ENCODE assay signal across 31 cellular contexts in the genomic region with DNA sequence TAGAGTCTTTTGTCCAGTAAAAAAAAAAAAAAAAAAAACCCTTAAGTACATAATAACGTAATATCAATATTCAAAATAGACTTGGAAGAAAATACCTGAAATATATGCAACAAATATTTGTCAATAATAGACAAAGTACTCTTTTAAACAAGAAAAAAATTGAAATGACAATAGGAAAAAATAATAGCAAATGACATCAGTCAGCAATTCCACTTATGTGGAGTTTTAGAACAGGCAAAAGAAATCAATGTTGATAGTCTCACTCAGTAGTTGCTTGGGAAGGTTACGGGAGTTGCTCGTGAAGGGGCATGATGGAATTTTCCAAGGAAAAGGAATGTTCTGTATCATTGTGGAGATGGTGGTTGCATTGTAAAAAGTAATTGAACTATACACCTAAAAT.
"Had no signal": no experiment of that assay in that cellular context is flagged by ENCODE, and none has a peak within 500 bp of the region (broad histone marks: within the 10 kb centered on the region; RNA-seq: fewer than 3 reads in every experiment).

No MANE protein-coding gene starts in this region.

- H3K9ac ChIP-seq: parathyroid adenoma had no signal

- H3K27me3 Mint-ChIP-seq: activated CD8-positive, alpha-beta memory T cell treated with anti-CD3 and anti-CD28 coated beads, Interleukin-2, amount 10 ng/mL, durations not matched to agents 7 days and 5 days; activated naive CD4-positive, alpha-beta T cell treated with anti-CD3 and anti-CD28 coated beads, Interleukin-2, amount 50 U/mL, for 24 hours; activated naive CD8-positive, alpha-beta T cell treated with anti-CD3 and anti-CD28 coated beads, Interleukin-2, amount 50 U/mL, for 24 hours; effector memory CD8-positive, alpha-beta T cell; naive thymus-derived CD4-positive, alpha-beta T cell had no signal

- H3K9me3 ChIP-seq: gastroesophageal sphincter, psoas muscle, transverse colon, uterus had no signal

- H3K27ac ChIP-seq: hepatocyte, parathyroid adenoma, psoas muscle, transverse colon had no signal

- H3K4me3 ChIP-seq: gastroesophageal sphincter, hepatocyte, psoas muscle, smooth muscle cell, transverse colon, uterus had no signal

- ATAC-seq: activated CD8-positive, alpha-beta memory T cell treated with anti-CD3 and anti-CD28 coated beads, Interleukin-2, amount 10 ng/mL, durations not matched to agents 7 days and 5 days; activated CD8-positive, alpha-beta T cell treated with anti-CD3 and anti-CD28 coated beads, Interleukin-2, amount 10 ng/mL, durations not matched to agents 7 days and 5 days; activated naive CD8-positive, alpha-beta T cell treated with anti-CD3 and anti-CD28 coated beads, Interleukin-2, amount 50 U/mL, for 24 hours; effector memory CD8-positive, alpha-beta T cell; gastroesophageal sphincter; left cardiac atrium; left ventricle myocardium superior; naive thymus-derived CD4-positive, alpha-beta T cell; psoas muscle had no signal

- FAIRE-seq: endothelial cell of umbilical vein had no signal

- H2AFZ ChIP-seq: hepatocyte, parathyroid adenoma had no signal

- H3K9me3 Mint-ChIP-seq: activated naive CD4-positive, alpha-beta T cell treated with anti-CD3 and anti-CD28 coated beads, Interleukin-2, amount 50 U/mL, for 24 hours; activated naive CD8-positive, alpha-beta T cell treated with anti-CD3 and anti-CD28 coated beads, Interleukin-2, amount 50 U/mL, for 24 hours; effector memory CD8-positive, alpha-beta T cell; neural crest cell; T-helper 1 cell treated with Interleukin-12 subunit alpha and Interleukin-12 subunit beta and Interleukin-4 antibody, amounts not matched to agents 30 μg/mL and 1 μg/mL, for 36 hours had no signal

- H3K4me3 Mint-ChIP-seq: activated CD8-positive, alpha-beta memory T cell treated with anti-CD3 and anti-CD28 coated beads, Interleukin-2, amount 10 ng/mL, durations not matched to agents 7 days and 5 days; activated CD8-positive, alpha-beta T cell treated with anti-CD3 and anti-CD28 coated beads, Interleukin-2, amount 10 ng/mL, durations not matched to agents 7 days and 5 days; activated naive CD4-positive, alpha-beta T cell treated with anti-CD3 and anti-CD28 coated beads, Interleukin-2, amount 50 U/mL, for 24 hours; activated naive CD8-positive, alpha-beta T cell treated with anti-CD3 and anti-CD28 coated beads, Interleukin-2, amount 50 U/mL, for 24 hours; effector memory CD8-positive, alpha-beta T cell; mesothelial cell of epicardium; naive thymus-derived CD4-positive, alpha-beta T cell; neural crest cell; T-helper 1 cell treated with Interleukin-12 subunit alpha and Interleukin-12 subunit beta and Interleukin-4 antibody, amounts not matched to agents 30 μg/mL and 1 μg/mL, for 36 hours had no signal

- H3K4me2 ChIP-seq: hepatocyte, smooth muscle cell had no signal

- H3K27ac Mint-ChIP-seq: activated CD8-positive, alpha-beta memory T cell treated with anti-CD3 and anti-CD28 coated beads, Interleukin-2, amount 10 ng/mL, durations not matched to agents 7 days and 5 days; activated CD8-positive, alpha-beta T cell treated with anti-CD3 and anti-CD28 coated beads, Interleukin-2, amount 10 ng/mL, durations not matched to agents 7 days and 5 days; activated naive CD8-positive, alpha-beta T cell treated with anti-CD3 and anti-CD28 coated beads, Interleukin-2, amount 50 U/mL, for 24 hours; activated T-helper 2 cell treated with anti-CD3 and anti-CD28 coated beads, Interferon-gamma antibody, Interleukin-2, Interleukin-4, amounts not matched to agents 10 μg/mL and 5 μg/mL and 100 μg/mL, durations not matched to agents 14 hours and 24 hours and 36 hours; effector memory CD8-positive, alpha-beta T cell; naive thymus-derived CD4-positive, alpha-beta T cell; T-helper 1 cell treated with Interleukin-12 subunit alpha and Interleukin-12 subunit beta and Interleukin-4 antibody, amounts not matched to agents 30 μg/mL and 1 μg/mL, for 36 hours had no signal

- H3K4me1 ChIP-seq: parathyroid adenoma had no signal

- H3K27me3 ChIP-seq: gastroesophageal sphincter, hepatocyte, transverse colon, uterus had no signal

- H3K36me3 ChIP-seq: transverse colon, uterus had no signal

- DNase-seq: activated CD8-positive, alpha-beta memory T cell treated with anti-CD3 and anti-CD28 coated beads, Interleukin-2, amount 10 ng/mL, durations not matched to agents 7 days and 5 days; activated CD8-positive, alpha-beta T cell treated with anti-CD3 and anti-CD28 coated beads, Interleukin-2, amount 10 ng/mL, durations not matched to agents 7 days and 5 days; activated naive CD8-positive, alpha-beta T cell treated with anti-CD3 and anti-CD28 coated beads, Interleukin-2, amount 50 U/mL, for 24 hours; activated T-cell treated with anti-CD3 and anti-CD28 coated beads, Interleukin-2, amount 50 U/mL, for 48 hours; amygdala; caudate nucleus; cortex of kidney; effector memory CD8-positive, alpha-beta T cell; islet precursor cell; left cardiac atrium; left ventricle myocardium superior; naive thymus-derived CD4-positive, alpha-beta T cell; nucleus accumbens; psoas muscle; stimulated activated CD4-positive, alpha-beta T cell treated with anti-CD3 and anti-CD28 coated beads, Interleukin-1b, Interleukin-23, amount 100 ng/mL, for 48 hours; stimulated activated CD4-positive, alpha-beta T cell treated with anti-CD3 and anti-CD28 coated beads, Interleukin-4, amount 100 ng/mL, for 4 hours; stimulated activated CD8-positive, alpha-beta memory T cell treated with anti-CD3 and anti-CD28 coated beads, Interleukin-4, amount 100 ng/mL, for 48 hours; stimulated activated naive CD4-positive, alpha-beta T cell treated with Interleukin-2 at 50 U/mL for 16 hours; T-helper 9 cell; transverse colon; uterus had no signal
